ENCODE assay signal across 29 cellular contexts in genomic region chr11:30018443-30018842, GRCh38. TPM values are rescaled to one million over a fixed set of nuclear protein-coding genes. Genes with fewer than 3 reads are reported as not detected.
"Had no signal": no experiment of that assay in that cellular context is flagged by ENCODE, and none has a peak within 500 bp of the region (broad histone marks: within the 10 kb centered on the region; RNA-seq: fewer than 3 reads in every experiment).

No MANE protein-coding gene starts in this region.

- H3K36me3 Mint-ChIP-seq: activated naive CD8-positive, alpha-beta T cell; natural killer cell had no signal

- H3K4me1 Mint-ChIP-seq: activated CD4-positive, alpha-beta T cell treated with anti-CD3 and anti-CD28 coated beads for 36 hours; activated CD8-positive, alpha-beta memory T cell treated with anti-CD3 and anti-CD28 coated beads, Interleukin-2, amount 10 ng/mL, durations not matched to agents 7 days and 5 days; immature natural killer cell; natural killer cell had no signal

- H3K27me3 ChIP-seq: ovary had no signal

- DNase-seq: activated CD4-positive, alpha-beta T cell treated with anti-CD3 and anti-CD28 coated beads for 36 hours; activated CD4-positive, CD25-positive, alpha-beta regulatory T cell; activated CD8-positive, alpha-beta memory T cell treated with anti-CD3 and anti-CD28 coated beads, Interleukin-2, amount 10 ng/mL, durations not matched to agents 7 days and 5 days; activated CD8-positive, alpha-beta T cell treated with anti-CD3 and anti-CD28 coated beads, Interleukin-2, amount 10 ng/mL, durations not matched to agents 7 days and 5 days; activated naive CD4-positive, alpha-beta T cell treated with Interleukin-2 at 50 U/mL for 16 hours; activated T-cell treated with anti-CD3 and anti-CD28 coated beads, Interleukin-2, amount 50 U/mL, for 48 hours; anterior cingulate cortex; colonic mucosa; effector CD8-positive, alpha-beta T cell; hippocampal formation; immature natural killer cell; mesendoderm; natural killer cell; ovary; stimulated activated CD4-positive, alpha-beta T cell treated with anti-CD3 and anti-CD28 coated beads, Interleukin-1b, Interleukin-23, amount 100 ng/mL, for 48 hours; stimulated activated naive B cell treated with anti-CD40 and anti-IgM and Interleukin-4, amounts not matched to agents 10 μg/mL and 1 μg/mL and 100 μg/mL, for 72 hours; stomach; T-helper 1 cell; thyroid gland; upper lobe of right lung had no signal

- H3K27ac Mint-ChIP-seq: activated CD4-positive, alpha-beta T cell treated with anti-CD3 and anti-CD28 coated beads for 36 hours; activated CD8-positive, alpha-beta memory T cell treated with anti-CD3 and anti-CD28 coated beads, Interleukin-2, amount 10 ng/mL, durations not matched to agents 7 days and 5 days; activated CD8-positive, alpha-beta T cell treated with anti-CD3 and anti-CD28 coated beads, Interleukin-2, amount 10 ng/mL, durations not matched to agents 7 days and 5 days; activated naive CD8-positive, alpha-beta T cell; immature natural killer cell; natural killer cell; stimulated activated naive B cell treated with anti-CD40 and anti-IgM and Interleukin-4, amounts not matched to agents 10 μg/mL and 1 μg/mL and 100 μg/mL, for 72 hours had no signal

- H3K4me1 ChIP-seq: colonic mucosa, left lung, prostate gland, upper lobe of right lung had no signal

- H3K9me3 ChIP-seq: colonic mucosa, left lung, prostate gland, stomach, thyroid gland, upper lobe of right lung had no signal

- H3K4me3 Mint-ChIP-seq: activated CD4-positive, alpha-beta T cell treated with anti-CD3 and anti-CD28 coated beads for 36 hours; activated CD8-positive, alpha-beta memory T cell treated with anti-CD3 and anti-CD28 coated beads, Interleukin-2, amount 10 ng/mL, durations not matched to agents 7 days and 5 days; activated CD8-positive, alpha-beta T cell treated with anti-CD3 and anti-CD28 coated beads, Interleukin-2, amount 10 ng/mL, durations not matched to agents 7 days and 5 days; activated naive CD8-positive, alpha-beta T cell; natural killer cell had no signal

- H3K4me3 ChIP-seq: colonic mucosa, left lung, lung, ovary, prostate gland, smooth muscle cell, stomach, thyroid gland, upper lobe of right lung had no signal

- H3K36me3 ChIP-seq: colonic mucosa, left lung, ovary, prostate gland, stomach, thyroid gland, upper lobe of right lung had no signal

- H3K27ac ChIP-seq: colonic mucosa, left lung, ovary, prostate gland, stomach, thyroid gland, upper lobe of right lung had no signal

RNA-seq across cellular contexts. Expression of gene KCNA4, which starts 1.6 kb away (rescaled TPM):
- total RNA-seq: activated CD4-positive, alpha-beta T cell treated with anti-CD3 and anti-CD28 coated beads for 36 hours; activated CD8-positive, alpha-beta memory T cell treated with anti-CD3 and anti-CD28 coated beads, Interleukin-2, amount 10 ng/mL, durations not matched to agents 7 days and 5 days; activated CD8-positive, alpha-beta T cell treated with anti-CD3 and anti-CD28 coated beads, Interleukin-2, amount 10 ng/mL, durations not matched to agents 7 days and 5 days; dermis microvascular lymphatic vessel endothelial cell; epithelial cell of proximal tubule; kidney epithelial cell; mononuclear cell; natural killer cell; smooth muscle cell had no signal
- polyA plus RNA-seq: immature natural killer cell, smooth muscle cell, stomach had no signal
